ENCODE assay signal across 8 cellular contexts in the genomic region with DNA sequence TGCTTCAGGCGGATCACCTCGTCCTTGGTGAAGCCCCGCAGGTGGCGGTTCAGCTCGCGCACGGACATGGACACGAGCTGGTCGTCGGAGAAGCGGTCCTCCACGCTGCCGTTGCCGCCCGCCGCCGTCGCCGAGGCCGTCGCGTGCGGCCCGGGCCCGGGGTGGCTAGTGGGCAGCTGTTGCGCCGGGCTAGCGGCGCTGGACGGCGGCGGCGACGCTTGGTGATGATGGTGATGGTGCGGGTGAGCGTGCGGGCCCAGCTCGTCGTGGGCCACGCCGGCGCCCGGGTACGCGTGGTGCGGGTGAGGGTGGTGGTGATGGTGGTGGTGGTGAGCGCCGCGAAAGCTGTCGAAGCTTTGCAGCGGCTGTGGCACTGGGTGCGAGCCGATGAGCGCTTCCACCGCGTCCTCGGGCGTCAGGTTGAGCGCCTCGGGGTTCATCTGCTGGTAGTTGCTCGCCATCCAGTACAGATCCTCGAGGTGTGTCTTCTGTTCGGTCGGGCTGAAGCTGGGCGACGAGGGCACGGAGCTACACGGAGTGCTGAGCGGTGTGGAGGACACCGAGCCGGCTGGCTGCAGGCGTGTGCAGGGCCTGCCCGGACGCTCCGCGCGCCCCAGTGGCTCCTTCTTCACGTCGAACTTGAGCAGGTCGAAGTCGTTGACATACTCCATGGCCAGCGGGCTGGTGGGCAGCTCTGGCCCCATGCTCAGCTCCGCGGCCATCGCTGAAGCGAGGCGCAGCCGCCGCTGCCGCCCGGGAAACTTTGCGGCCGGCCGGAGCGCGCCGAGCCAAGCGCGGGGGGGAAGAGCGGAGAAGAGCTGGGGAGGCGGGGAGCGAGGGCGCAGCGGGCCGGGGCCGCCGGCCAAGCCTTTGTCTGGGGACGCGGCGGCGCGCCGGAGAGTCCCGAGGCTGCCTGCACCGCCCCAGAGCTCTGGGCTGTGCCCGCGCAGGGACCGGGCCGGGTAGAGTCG. TPM values are rescaled to one million over a fixed set of nuclear protein-coding genes. Genes with fewer than 3 reads are reported as not detected.
A peak's percentile ranks its signal among the peaks of the same experiment; 100 is the strongest.
DNase-seq lines count a peak whose midpoint lies in the region; ATAC-seq and TF ChIP-seq lines count a peak whose summit lies in the region.

No MANE protein-coding gene starts in this region.

- DNase-seq in AG04449 (ENCODE audit: low read depth, low spot score) (no peak), caudate nucleus (lab: John Stamatoyannopoulos, UW) (peak in 4 of 61 donors; percentile 28 to 63 (median 44)), right lobe of liver (peak; percentile 54 to 68 (median 57)), tibial artery (peak in 1 of 2 donors; percentile 70), SW 1271 (lab: John Stamatoyannopoulos, UW) (no peak)

- H3K4me3 ChIP-seq in AG04449 (ENCODE audit: low read depth, low read length) = peak overlapping the region; percentile 63
- peak overlapping the region; percentile 73 for H3K4me3 ChIP-seq in HUES6 (ENCODE audit: low read depth, low read length)
- H3K4me3 ChIP-seq in right lobe of liver = peak overlapping the region; percentile 47 to 87 (median 80)
- peak overlapping the region; percentile 64 to 73 for H3K4me3 ChIP-seq in tibial artery

- no peak for TF ChIP-seq POLR2A in right lobe of liver (IDR thresholded peaks at IDR 0.05)

- H3K36me3 ChIP-seq in HUES6 (ENCODE audit: control insufficient read depth, insufficient read depth, low read length) (no peaks in the 10 kb centered on the region), right lobe of liver (peaks cover 0 to 5% (median 0%) of the 10 kb centered on the region in 4 donors), tibial artery (no peaks in the 10 kb centered on the region)

- peaks cover 45% of the 10 kb centered on the region for H3K4me1 ChIP-seq in HUES6 (ENCODE audit: control insufficient read depth, insufficient read depth, low read length)
- peaks cover 0 to 25% (median 12%) of the 10 kb centered on the region in 4 donors for H3K4me1 ChIP-seq in right lobe of liver
- peaks cover 0 to 59% (median 30%) of the 10 kb centered on the region in 4 donors for H3K4me1 ChIP-seq in tibial artery

- H3K9me3 ChIP-seq in HUES6 (ENCODE audit: control insufficient read depth, insufficient read depth, low read depth, low read length) (no peaks in the 10 kb centered on the region), right lobe of liver (no peaks in the 10 kb centered on the region), tibial artery (no peaks in the 10 kb centered on the region)

- H3K27me3 ChIP-seq in HUES6 (ENCODE audit: control insufficient read depth, insufficient read depth, low read length) = peaks cover 99% of the 10 kb centered on the region
- no peaks in the 10 kb centered on the region for H3K27me3 ChIP-seq in right lobe of liver
- H3K27me3 ChIP-seq in tibial artery = peaks cover 0 to 32% of the 10 kb centered on the region in 2 donors

- ATAC-seq in right lobe of liver = peak in 1 of 4 donors; percentile 9
- ATAC-seq in GM19467 (IDR thresholded peaks at IDR 0.05; ENCODE audit: unreplicated experiment) = no peak
- no peak for ATAC-seq in GM19023 (IDR thresholded peaks at IDR 0.05; ENCODE audit: unreplicated experiment)

- H3K27ac ChIP-seq in HUES6 (ENCODE audit: low read depth, low read length) = no peak overlapping the region
- peak overlapping the region; percentile 80 for H3K27ac ChIP-seq in caudate nucleus (ENCODE audit: low read depth, low read length)
- H3K27ac ChIP-seq in right lobe of liver = peak overlapping the region; percentile 86 to 96 (median 90)
- H3K27ac ChIP-seq in tibial artery = peak overlapping the region; percentile 95 to 99

- no peak overlapping the region for H3K9ac ChIP-seq in HUES6 (ENCODE audit: low read length)

- whole genome bisulfite sequencing in right lobe of liver (ENCODE audit: insufficient coverage, low coverage, low lambda C conversion rate, missing lambda C conversion rate) = no CpG with 5 or more reads among the region's 120 CpGs

- CTCF ChIA-PET in AG04449 (lab: Yijun Ruan, JAX) = interaction anchor here (0.6 to 4.3 kb wide), 13 partner anchors 14 to 814 kb away, joined by 3 to 46 read pairs (median 4); no protein-coding TSS in a partner anchor

- intact Hi-C loops in right lobe of liver (cut with DNase I) = loop anchor here in 1 of 2 donors (10.0 kb wide), 2 partner anchors 134 to 424 kb away; no protein-coding TSS in a partner anchor
- intact Hi-C loops in tibial artery (cut with DNase I; ENCODE audit: low total_unique reads) = loop anchor here (10.0 kb wide), 1 partner anchor 184 kb away; no protein-coding TSS in a partner anchor

- POLR2A ChIA-PET in AG04449 (lab: Yijun Ruan, JAX) = interaction anchor here (0.6 to 2.1 kb wide), 28 partner anchors 10 to 865 kb away, joined by 3 to 24 read pairs (median 4); no protein-coding TSS in a partner anchor

- TF ChIP-seq CTCF in AG04449 (IDR thresholded peaks at IDR 0.05; ENCODE audit: insufficient read depth, low read length, missing control alignments) (no peak), right lobe of liver (IDR thresholded peaks at IDR 0.05) (no peak), tibial artery (IDR thresholded peaks at IDR 0.05) (no peak)

RNA-seq across cellular contexts. Expression of a gene that starts 0.6 kb away (rescaled TPM):
- 10 to 100 TPM; 16.6 to 32.3 (median 22.5) TPM for total RNA-seq in right lobe of liver

Comparison
In these comparisons a context has a peak if more than half of its experiments do, and no peak if none do; other contexts are left out.
1. DNase-seq: peak in right lobe of liver (3 of 3); none in AG04449 (single experiment) and SW 1271 (0 of 2).
2. Peak in every context shown above with its lines, with median percentiles within 50 percentile points of each other: H3K4me3 ChIP-seq.